In the genomic region with DNA sequence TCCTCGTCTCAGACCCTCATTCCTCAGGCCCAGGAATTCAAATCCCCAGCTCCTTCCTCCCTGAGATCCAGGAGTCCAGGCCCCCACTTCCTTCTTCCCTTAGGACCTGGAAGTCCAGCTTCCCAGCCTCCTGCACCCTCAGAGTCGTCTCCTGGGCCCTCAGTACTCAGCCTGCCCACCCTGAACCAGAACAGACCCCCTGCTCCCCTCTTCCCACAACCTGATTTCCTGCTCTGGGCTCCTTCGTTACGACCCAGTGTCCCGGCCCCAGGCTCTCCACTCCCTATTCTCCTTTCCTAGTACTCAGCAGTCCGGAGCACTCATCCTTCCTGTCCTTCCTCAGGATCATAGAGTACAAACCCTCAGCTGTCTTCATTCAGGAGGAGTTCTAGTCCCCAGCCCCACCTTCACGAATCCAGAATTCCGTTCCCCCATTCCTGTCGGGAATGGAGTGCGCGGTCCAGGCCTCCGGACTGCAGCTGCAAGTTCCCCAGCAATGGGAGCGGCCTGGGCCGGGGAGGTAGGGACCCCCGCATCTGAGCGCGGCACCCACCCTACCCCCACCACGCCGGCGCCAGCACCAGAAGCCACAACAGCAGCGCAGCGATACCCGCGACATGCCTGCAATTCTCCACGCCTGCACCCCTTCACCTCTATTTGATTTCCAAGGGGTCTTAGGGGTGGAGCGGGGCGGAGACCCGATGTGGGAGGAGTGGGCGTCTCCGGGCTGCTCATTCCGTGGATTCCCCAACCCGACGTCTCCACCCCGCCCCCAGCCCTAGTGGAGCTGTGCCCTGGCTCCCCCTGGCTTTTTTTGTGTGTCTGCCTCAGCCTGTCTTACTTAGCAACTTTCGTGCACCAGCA, we compare ENCODE assay signal across 1 cellular context.
A peak's percentile ranks its signal among the peaks of the same experiment; 100 is the strongest.
TF ChIP-seq lines count a peak whose summit lies in the region.

No MANE protein-coding gene starts in this region.

TF ChIP-seq in GM12878, 131 proteins besides CTCF, POLR2A, EP300 and RAD21:
- 0 out of 2 replicates have a peak, but pooled peaks have one; percentile 20 for TF ChIP-seq MTA3 (IDR thresholded peaks at IDR 0.05; ENCODE audit: borderline replicate concordance, low read length)
- no peak for TF ChIP-seq MYB (IDR thresholded peaks at IDR 0.05; ENCODE audit: borderline replicate concordance, low read depth, low read length)
